ENCODE assay signal across 12 cellular contexts in the genomic region with DNA sequence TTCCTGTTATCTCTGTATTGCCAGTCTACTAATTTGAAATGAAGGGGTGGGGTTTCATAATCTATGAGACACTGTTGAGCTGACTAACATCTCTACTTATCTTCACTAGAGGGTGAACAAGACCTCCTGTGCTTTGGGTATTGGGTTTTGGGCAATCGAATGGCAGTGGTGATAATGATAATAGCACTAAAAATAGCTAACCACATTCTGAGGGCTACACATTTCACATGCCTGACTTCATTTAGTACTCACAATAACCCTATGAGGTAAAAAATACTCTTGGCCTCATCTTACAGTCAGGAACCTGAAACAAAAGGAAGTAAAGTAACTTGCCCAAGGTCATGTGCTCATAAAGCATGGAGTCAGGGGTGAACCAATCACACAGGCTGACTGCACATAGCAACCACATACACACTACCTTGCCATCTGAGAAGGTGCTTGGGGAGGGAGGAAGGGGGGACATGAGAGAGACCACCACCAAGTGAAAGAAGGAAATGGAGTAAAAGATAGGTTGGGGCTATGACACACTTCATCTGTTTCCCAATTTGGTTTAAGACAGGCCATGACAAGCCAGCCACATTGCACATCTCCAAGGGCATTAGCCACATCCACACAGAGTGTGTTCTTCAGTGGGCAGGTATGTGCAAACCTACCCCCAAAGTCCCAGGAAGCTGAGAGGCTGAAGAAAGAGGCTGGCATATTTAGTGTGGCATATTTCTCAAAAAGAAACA.
A peak's percentile ranks its signal among the peaks of the same experiment; 100 is the strongest.
DNase-seq lines count a peak whose midpoint lies in the region; ATAC-seq, FAIRE-seq and TF ChIP-seq lines count a peak whose summit lies in the region.
"Had no signal": no experiment of that assay in that cellular context is flagged by ENCODE, and none has a peak within 500 bp of the region (broad histone marks: within the 10 kb centered on the region; RNA-seq: fewer than 3 reads in every experiment).

No MANE protein-coding gene starts in this region.

- peaks cover 3% of the 10 kb centered on the region in 2 donors for H3K9me3 Mint-ChIP-seq in activated T-cell treated with anti-CD3 and anti-CD28 coated beads, Interleukin-2, amount 50 U/mL, for 72 hours

- H3K9me3 ChIP-seq in PC-9 (ENCODE audit: insufficient read depth, low read depth) = peaks cover 9% of the 10 kb centered on the region

- no peak overlapping the region for H3K4me2 ChIP-seq in PC-9

- H3K4me1 ChIP-seq in PC-9 (replicated peaks; ENCODE audit: insufficient read depth) = no peaks in the 10 kb centered on the region

- no peak overlapping the region; the same call in 1 of the 2 replicates for H2AFZ ChIP-seq in PC-9

- H3K4me1 Mint-ChIP-seq in activated T-cell treated with anti-CD3 and anti-CD28 coated beads, Interleukin-2, amount 50 U/mL, for 72 hours (ENCODE audit: low read depth) = no peaks in the 10 kb centered on the region

- H4K20me1 ChIP-seq in PC-9 (ENCODE audit: insufficient read depth) = no peaks in the 10 kb centered on the region

- POLR2A ChIA-PET in PC-9 (lab: Charles Lee; ENCODE audit: unreplicated experiment) = interaction anchor here (0.6 kb wide), 2 partner anchors 9 to 456 kb away, joined by 3 to 7 read pairs; no protein-coding TSS in a partner anchor

- no peak for FAIRE-seq in bronchial epithelial cell (lab: Jason Lieb, UNC)
- FAIRE-seq: GM19239 had no signal

- no peaks in the 10 kb centered on the region for H3F3A ChIP-seq in PC-9 (ENCODE audit: insufficient read depth, low read depth)

- no peaks in the 10 kb centered on the region for H3K36me3 ChIP-seq in bronchial epithelial cell (ENCODE audit: control insufficient read depth, insufficient read depth, low read length)
- no peaks in the 10 kb centered on the region for H3K36me3 ChIP-seq in PC-9 (ENCODE audit: low read depth)

- H3K4me3 Mint-ChIP-seq in activated T-cell treated with anti-CD3 and anti-CD28 coated beads, Interleukin-2, amount 50 U/mL, for 72 hours = no peak overlapping the region
- H3K4me3 Mint-ChIP-seq: dendritic cell treated with granulocyte-macrophage colony-stimulating factor and Interleukin-4, amounts not matched to agents 40 ng/mL and 50 ng/mL, for 4 days had no signal

- no peak overlapping the region for H3K27ac ChIP-seq in PC-9

- no peak for TF ChIP-seq CTCF in bronchial epithelial cell (IDR thresholded peaks at IDR 0.05; ENCODE audit: insufficient read depth, low read length, severe bottlenecking)
- TF ChIP-seq CTCF in PC-9 (conservative IDR thresholded peaks at IDR 0.05) = no peak

- H3K79me2 ChIP-seq in PC-9 (ENCODE audit: low read depth) = no peaks in the 10 kb centered on the region

- no peaks in the 10 kb centered on the region for H3K27me3 ChIP-seq in bronchial epithelial cell (ENCODE audit: control insufficient read depth, insufficient read depth, low read length)
- H3K27me3 ChIP-seq in PC-9 (ENCODE audit: insufficient read depth, low read depth) = no peaks in the 10 kb centered on the region

- no peaks in the 10 kb centered on the region for H3K9me2 ChIP-seq in PC-9 (ENCODE audit: insufficient read depth)

- H3K4me3 ChIP-seq in bronchial epithelial cell (ENCODE audit: low read depth, low read length) (no peak overlapping the region), PC-9 (no peak overlapping the region)

- DNase-seq in activated T-cell treated with anti-CD3 and anti-CD28 coated beads, Interleukin-2, amount 50 U/mL, for 72 hours = no peak
- DNase-seq in activated T-cell treated with anti-CD3 and anti-CD28 coated beads for 4 hours (no peak), bronchial epithelial cell (ENCODE audit: low read depth) (peak; percentile 56), anterior cingulate cortex (lab: John Stamatoyannopoulos, UW) (no peak), PC-9 (no peak)
- no peak for DNase-seq in activated CD8-positive, alpha-beta memory T cell treated with anti-CD3 and anti-CD28 coated beads, Interleukin-2, amount 50 U/mL, for 48 hours
- DNase-seq: NCI-H2107 had no signal

- peak; percentile 25 to 55 for ATAC-seq in activated T-cell treated with anti-CD3 and anti-CD28 coated beads, Interleukin-2, amount 50 U/mL, for 72 hours (replicated peaks in 1 of 2)
- peak; percentile 77 for ATAC-seq in HG03565 (IDR thresholded peaks at IDR 0.05; ENCODE audit: unreplicated experiment)
- no peak for ATAC-seq in GM21576 (IDR thresholded peaks at IDR 0.05; ENCODE audit: unreplicated experiment)

- no peaks in the 10 kb centered on the region for H3K36me3 Mint-ChIP-seq in activated T-cell treated with anti-CD3 and anti-CD28 coated beads, Interleukin-2, amount 50 U/mL, for 72 hours (ENCODE audit: insufficient read depth in 2 of 2)

- BruUV-seq in PC-9 (replicated peaks; lab: Mats Ljungman, UMichigan) = no TSS peak

- H3K27ac Mint-ChIP-seq in activated T-cell treated with anti-CD3 and anti-CD28 coated beads, Interleukin-2, amount 50 U/mL, for 72 hours = no peak overlapping the region
- H3K27ac Mint-ChIP-seq: dendritic cell treated with granulocyte-macrophage colony-stimulating factor and Interleukin-4, amounts not matched to agents 40 ng/mL and 50 ng/mL, for 4 days had no signal

- CTCF ChIA-PET in PC-9 (lab: Charles Lee) = no interaction called here

- intact Hi-C loops in PC-9 (cut with micrococcal nuclease; ENCODE audit: unreplicated experiment) = no loop called here

- H3K27me3 Mint-ChIP-seq in activated T-cell treated with anti-CD3 and anti-CD28 coated beads, Interleukin-2, amount 50 U/mL, for 72 hours (ENCODE audit: low read depth) = no peaks in the 10 kb centered on the region
- H3K27me3 Mint-ChIP-seq: dendritic cell treated with granulocyte-macrophage colony-stimulating factor and Interleukin-4, amounts not matched to agents 40 ng/mL and 50 ng/mL, for 4 days; IgD-negative memory B cell had no signal
